ENCODE assay signal across 8 cellular contexts in the genomic region with DNA sequence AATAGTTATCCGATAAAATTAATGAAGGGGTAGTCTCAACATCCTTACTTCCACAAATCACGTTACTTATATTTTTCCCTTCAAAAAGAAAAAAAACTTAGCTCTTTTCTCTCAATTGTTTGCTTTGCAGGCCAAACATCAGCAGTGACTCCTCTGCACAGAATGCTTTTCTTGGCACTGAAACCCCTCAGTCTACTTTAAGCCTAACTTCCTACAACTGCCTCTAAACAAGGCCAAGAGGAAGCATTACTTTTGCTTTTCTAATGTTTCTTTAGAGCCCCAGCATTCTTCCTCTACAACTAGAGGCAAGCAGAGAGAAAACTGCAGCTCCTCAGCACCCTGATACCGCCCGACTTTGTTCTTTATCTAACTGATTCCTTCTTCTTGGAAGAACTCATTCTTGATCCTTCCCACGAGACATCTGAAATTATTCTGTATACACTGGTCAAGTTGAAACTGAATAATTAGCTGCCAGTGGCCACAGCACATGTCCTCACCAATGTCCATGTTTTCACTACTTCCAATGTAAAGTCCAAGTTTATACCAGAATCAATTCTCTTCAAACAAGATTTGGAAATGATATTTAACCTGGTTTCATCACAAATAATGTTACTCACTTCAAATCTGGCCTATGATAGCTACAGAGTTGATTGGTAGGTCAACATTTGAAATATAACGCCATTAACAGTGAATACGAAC. TPM values are rescaled to one million over a fixed set of nuclear protein-coding genes. Genes with fewer than 3 reads are reported as not detected.
DNase-seq lines count a peak whose midpoint lies in the region; FAIRE-seq and TF ChIP-seq lines count a peak whose summit lies in the region.

No MANE protein-coding gene starts in this region.

- H3K36me3 ChIP-seq in HEK293 (ENCODE audit: control insufficient read depth in 2 of 2, insufficient read depth in 1 of 2, low read length in 2 of 2) = no peaks in the 10 kb centered on the region
- no peaks in the 10 kb centered on the region for H3K36me3 ChIP-seq in breast epithelium
- no peaks in the 10 kb centered on the region for H3K36me3 ChIP-seq in keratinocyte (ENCODE audit: control insufficient read depth in 2 of 2, extremely low read depth in 1 of 2, insufficient read depth in 2 of 2, low read length in 2 of 2)
- H3K36me3 ChIP-seq in colonic mucosa = no peaks in the 10 kb centered on the region
- H3K36me3 ChIP-seq in transverse colon = no peaks in the 10 kb centered on the region

- peak overlapping the region; percentile 68 for H3K4me2 ChIP-seq in keratinocyte (ENCODE audit: control insufficient read depth, extremely low read depth, insufficient read depth, low read depth, low read length)

- peak; percentile 26 for FAIRE-seq in keratinocyte (lab: Jason Lieb, UNC)

- H3K27ac ChIP-seq in HEK293 (ENCODE audit: extremely low read depth, low read depth, low read length) (peak overlapping the region; percentile 50), breast epithelium (peak overlapping the region; percentile 50 to 68), keratinocyte (ENCODE audit: control insufficient read depth, insufficient read depth, low read length) (peak overlapping the region; percentile 83), temporal lobe (ENCODE audit: low read depth, low read length) (peak overlapping the region; percentile 69), colonic mucosa (no peak overlapping the region), transverse colon (peak overlapping the region in 1 of 4 donors; percentile 5)

- intact Hi-C loops in breast epithelium (cut with DNase I; ENCODE audit: low total_unique reads) = no loop called here
- intact Hi-C loops in colonic mucosa (cut with DNase I) = no loop called here
- intact Hi-C loops in transverse colon (cut with DNase I; ENCODE audit: low total_unique reads) = no loop called here

- H3K79me2 ChIP-seq in keratinocyte (ENCODE audit: control insufficient read depth, insufficient read depth, low read length) = peaks cover 2% of the 10 kb centered on the region

- H4K20me1 ChIP-seq in keratinocyte (ENCODE audit: control insufficient read depth, extremely low read depth, insufficient read depth, low read length) = no peaks in the 10 kb centered on the region

- CTCF ChIA-PET in HEK293 (lab: Yijun Ruan, JAX) = interaction anchor here (0.6 to 4.0 kb wide), 6 partner anchors 10 to 470 kb away, joined by 3 to 33 read pairs (median 4); no protein-coding TSS in a partner anchor

- H2AFZ ChIP-seq in keratinocyte (ENCODE audit: control insufficient read depth, low read length) = peak overlapping the region; percentile 11

- peaks cover 26% of the 10 kb centered on the region for H3K4me1 ChIP-seq in HEK293 (ENCODE audit: control insufficient read depth, insufficient read depth, low read length)
- peaks cover 0 to 23% of the 10 kb centered on the region in 2 donors for H3K4me1 ChIP-seq in breast epithelium
- peaks cover 22% of the 10 kb centered on the region for H3K4me1 ChIP-seq in keratinocyte (ENCODE audit: control insufficient read depth, extremely low read depth, insufficient read depth, low read length)
- no peaks in the 10 kb centered on the region for H3K4me1 ChIP-seq in colonic mucosa
- H3K4me1 ChIP-seq in transverse colon = peaks cover 0 to 16% (median 5%) of the 10 kb centered on the region in 4 donors

- POLR2A ChIA-PET in HEK293 (lab: Yijun Ruan, JAX) = no interaction called here

- H3K27me3 ChIP-seq in breast epithelium (no peaks in the 10 kb centered on the region), keratinocyte (ENCODE audit: control insufficient read depth, extremely low read depth, insufficient read depth, low read length) (no peaks in the 10 kb centered on the region), colonic mucosa (no peaks in the 10 kb centered on the region), transverse colon (no peaks in the 10 kb centered on the region)

- 61 to 66% methylated on average over 7 of the region's 7 CpGs for WGBS in transverse colon (ENCODE audit: low coverage in 1 of 2), 2 donors

- TF ChIP-seq EP300 in transverse colon (IDR thresholded peaks at IDR 0.05; ENCODE audit: low read depth) = no peak

- H3K9me3 ChIP-seq in HEK293 (ENCODE audit: control insufficient read depth, insufficient read depth, low read depth, low read length) (no peaks in the 10 kb centered on the region), breast epithelium (no peaks in the 10 kb centered on the region), keratinocyte (ENCODE audit: control insufficient read depth, low read depth, low read length) (no peaks in the 10 kb centered on the region), colonic mucosa (no peaks in the 10 kb centered on the region), transverse colon (no peaks in the 10 kb centered on the region)

- H3K9ac ChIP-seq in keratinocyte (ENCODE audit: control insufficient read depth, extremely low read depth, insufficient read depth, low read length) = peak overlapping the region; percentile 20
- H3K9ac ChIP-seq in colonic mucosa (ENCODE audit: low read depth in 2 of 2, low read length in 2 of 2) = no peak overlapping the region

- dilution Hi-C loops in keratinocyte (cut with MboI; ENCODE audit: extremely low pct_ligation_motif_present, low sequenced_read_pairs) = no loop called here

- no peak overlapping the region for H3K4me3 ChIP-seq in HEK293 (ENCODE audit: low read depth, low read length)
- H3K4me3 ChIP-seq in breast epithelium = peak overlapping the region in 2 of 3 donors; percentile 0 to 9
- no peak overlapping the region for H3K4me3 ChIP-seq in keratinocyte (ENCODE audit: control insufficient read depth in 2 of 3, extremely low read depth in 1 of 3, insufficient read depth in 2 of 3, low read depth in 1 of 3, low read length in 3 of 3)
- no peak overlapping the region for H3K4me3 ChIP-seq in colonic mucosa
- H3K4me3 ChIP-seq in transverse colon = no peak overlapping the region

- no peak for TF ChIP-seq POLR2A in breast epithelium (IDR thresholded peaks at IDR 0.05)
- no peak for TF ChIP-seq POLR2A in transverse colon (IDR thresholded peaks at IDR 0.05)

- H3K9me1 ChIP-seq in keratinocyte (ENCODE audit: control insufficient read depth, extremely low read depth, insufficient read depth, low read length) = no peaks in the 10 kb centered on the region

- no peak for TF ChIP-seq CTCF in HEK293 (tag by site-specific recombination; IDR thresholded peaks at IDR 0.05)
- TF ChIP-seq CTCF in breast epithelium (IDR thresholded peaks at IDR 0.05) = no peak
- TF ChIP-seq CTCF in keratinocyte (optimal IDR thresholded peaks at IDR 0.05 in 1 of 3, IDR thresholded peaks at IDR 0.05 in 1 of 3, conservative IDR thresholded peaks at IDR 0.05 in 1 of 3; ENCODE audit: extremely low read depth in 1 of 3, insufficient read depth in 2 of 3, low read length in 3 of 3) = no peak
- TF ChIP-seq CTCF in colonic mucosa (IDR thresholded peaks at IDR 0.05) = no peak
- TF ChIP-seq CTCF in transverse colon (IDR thresholded peaks at IDR 0.05) = no peak

- in situ Hi-C loops in transverse colon (cut with MboI; ENCODE audit: low pct_ligation_motif_present in 1 of 4, low pct_unique_long_range_greater_than_20kb in 1 of 4, low sequenced_read_pairs in 3 of 4) = no loop called here

- DNase-seq in breast epithelium (ENCODE audit: low spot score in 2 of 2) (no peak), keratinocyte (ENCODE audit: low read depth, low spot score) (no peak), colonic mucosa (no peak), transverse colon (no peak), occipital lobe (lab: John Stamatoyannopoulos, UW) (no peak)
- no peak for DNase-seq in stimulated activated CD4-positive, alpha-beta T cell treated with anti-CD3 and anti-CD28 coated beads, Interleukin-4, amount 100 ng/mL, for 24 hours

TF ChIP-seq in HEK293, 187 proteins besides CTCF, POLR2A, EP300 and RAD21 (continues in another document):
- TF ChIP-seq, protein P1, sequence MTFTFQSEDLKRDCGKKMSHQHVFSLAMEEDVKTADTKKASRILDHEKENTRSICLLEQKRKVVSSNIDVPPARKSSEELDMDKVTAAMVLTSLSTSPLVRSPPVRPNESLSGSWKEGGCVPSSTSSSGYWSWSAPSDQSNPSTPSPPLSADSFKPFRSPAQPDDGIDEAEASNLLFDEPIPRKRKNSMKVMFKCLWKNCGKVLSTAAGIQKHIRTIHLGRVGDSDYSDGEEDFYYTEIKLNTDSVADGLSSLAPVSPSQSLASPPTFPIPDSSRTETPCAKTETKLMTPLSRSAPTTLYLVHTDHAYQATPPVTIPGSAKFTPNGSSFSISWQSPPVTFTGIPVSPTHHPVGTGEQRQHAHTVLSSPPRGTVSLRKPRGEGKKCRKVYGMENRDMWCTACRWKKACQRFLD (tag by site-specific recombination; IDR thresholded peaks at IDR 0.05) = no peak
- TF ChIP-seq, protein P2, sequence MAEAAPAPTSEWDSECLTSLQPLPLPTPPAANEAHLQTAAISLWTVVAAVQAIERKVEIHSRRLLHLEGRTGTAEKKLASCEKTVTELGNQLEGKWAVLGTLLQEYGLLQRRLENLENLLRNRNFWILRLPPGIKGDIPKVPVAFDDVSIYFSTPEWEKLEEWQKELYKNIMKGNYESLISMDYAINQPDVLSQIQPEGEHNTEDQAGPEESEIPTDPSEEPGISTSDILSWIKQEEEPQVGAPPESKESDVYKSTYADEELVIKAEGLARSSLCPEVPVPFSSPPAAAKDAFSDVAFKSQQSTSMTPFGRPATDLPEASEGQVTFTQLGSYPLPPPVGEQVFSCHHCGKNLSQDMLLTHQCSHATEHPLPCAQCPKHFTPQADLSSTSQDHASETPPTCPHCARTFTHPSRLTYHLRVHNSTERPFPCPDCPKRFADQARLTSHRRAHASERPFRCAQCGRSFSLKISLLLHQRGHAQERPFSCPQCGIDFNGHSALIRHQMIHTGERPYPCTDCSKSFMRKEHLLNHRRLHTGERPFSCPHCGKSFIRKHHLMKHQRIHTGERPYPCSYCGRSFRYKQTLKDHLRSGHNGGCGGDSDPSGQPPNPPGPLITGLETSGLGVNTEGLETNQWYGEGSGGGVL (tag by site-specific recombination; IDR thresholded peaks at IDR 0.05) = no peak
- TF ChIP-seq FEZF1 (tag by site-specific recombination; IDR thresholded peaks at IDR 0.05) (no peak), ZBTB7A (tag by site-specific recombination; IDR thresholded peaks at IDR 0.05; ENCODE audit: low read depth) (no peak)

RNA-seq across cellular contexts. Expression of gene DTNB, which starts 55.3 kb away (rescaled TPM):
- total RNA-seq in breast epithelium (10 to 100 TPM in 2 of 3 donors, 1 to 10 TPM in 1; 7.8 to 63.4 (median 44.9) TPM), temporal lobe (13.0 TPM), colonic mucosa (1 to 10 TPM; 5.2 to 9.3 TPM), transverse colon (1 to 10 TPM; 2.2 to 7.8 (median 3.9) TPM), occipital lobe (21.7 TPM)
- polyA plus RNA-seq in keratinocyte = 19.5 to 31.5 TPM (median 28.2 TPM) in 3 replicates
- polyA plus RNA-seq in keratinocyte (2011; ENCODE audit: low read depth) = 23.4 TPM
- 21.8 and 29.0 TPM in 2 replicates for polyA plus RNA-seq in keratinocyte (2011; cell fraction: cytosol; rRNA removed)
- 26.7 and 27.7 TPM in 2 replicates for polyA plus RNA-seq in keratinocyte (2011; cell fraction: nucleus; rRNA removed)
- 20.2 and 24.2 TPM in 2 replicates for polyA plus RNA-seq in keratinocyte (2012; ENCODE audit: low replicate concordance)
- 31.0 to 47.4 TPM (median 32.8 TPM) in 3 replicates for polyA minus RNA-seq in keratinocyte
- polyA minus RNA-seq in keratinocyte (2011; cell fraction: cytosol; rRNA and poly(A)+ RNA removed) = 27.8 TPM
- 16.8 and 48.4 TPM in 2 replicates for polyA minus RNA-seq in keratinocyte (2011; cell fraction: nucleus; rRNA and poly(A)+ RNA removed)

Comparison
In these comparisons a context has a peak if more than half of its experiments do, and no peak if none do; other contexts are left out.
1. H3K4me3 ChIP-seq: peak in breast epithelium (2 of 3); none in HEK293 (single experiment), keratinocyte (0 of 3), colonic mucosa (single experiment) and transverse colon (0 of 4).